In genomic region chr19:52941941-52942370, GRCh38 we compare ENCODE assay signal across 8 cellular contexts. TPM values are rescaled to one million over a fixed set of nuclear protein-coding genes. Genes with fewer than 3 reads are reported as not detected.
A peak's percentile ranks its signal among the peaks of the same experiment; 100 is the strongest.
DNase-seq lines count a peak whose midpoint lies in the region; ATAC-seq and TF ChIP-seq lines count a peak whose summit lies in the region.

No MANE protein-coding gene starts in this region.

- H3K36me3 Mint-ChIP-seq in CD8-positive, alpha-beta memory T cell: peaks cover 2 to 11% (median 10%) of the 10 kb centered on the region in 3 donors
- peaks cover 7% of the 10 kb centered on the region for H3K36me3 Mint-ChIP-seq in IgD-negative memory B cell
- peaks cover 35% of the 10 kb centered on the region for H3K36me3 Mint-ChIP-seq in activated CD8-positive, alpha-beta T cell treated with anti-CD3 and anti-CD28 coated beads, Interleukin-2, amount 10 ng/mL, durations not matched to agents 7 days and 5 days (ENCODE audit: low read depth)

- POLR2A ChIA-PET in CD8-positive, alpha-beta memory T cell (lab: Charles Lee): no interaction called here
- POLR2A ChIA-PET in activated CD8-positive, alpha-beta T cell treated with anti-CD3 and anti-CD28 coated beads, Interleukin-2, amount 10 ng/mL, durations not matched to agents 7 days and 5 days (lab: Charles Lee): interaction anchor here (1.5 kb wide), 1 partner anchor 20 kb away, joined by 3 read pairs; no protein-coding TSS in a partner anchor

- no peak for TF ChIP-seq CTCF in foreskin fibroblast (IDR thresholded peaks at IDR 0.05; ENCODE audit: low read depth, low read length)
- TF ChIP-seq CTCF in ovary (IDR thresholded peaks at IDR 0.05): no peak

- peak in 2 of 5 donors; percentile 8 to 54 for DNase-seq in CD8-positive, alpha-beta memory T cell
- peak; percentile 39 for DNase-seq in activated CD8-positive, alpha-beta T cell treated with anti-CD3 and anti-CD28 coated beads, Interleukin-2, amount 10 ng/mL, durations not matched to agents 7 days and 5 days
- peak in 1 of 2 donors; percentile 55 for DNase-seq in foreskin fibroblast
- peak; percentile 33 to 67 (median 45) for DNase-seq in ovary
- no peak for DNase-seq in NCI-H1048 (lab: John Stamatoyannopoulos, UW)
- DNase-seq in NCI-H2081 treated with DMSO at 0.1 percent for 48 hours (lab: John Stamatoyannopoulos, UW): no peak

- peak overlapping the region; percentile 98 for H3K4me3 ChIP-seq in CD8-positive, alpha-beta memory T cell (ENCODE audit: low read length)
- peak overlapping the region; percentile 88 to 95 for H3K4me3 ChIP-seq in foreskin fibroblast (ENCODE audit: low read depth in 1 of 2, low read length in 2 of 2)
- peak overlapping the region; percentile 87 for H3K4me3 ChIP-seq in ovary

- ATAC-seq in GM19452 (IDR thresholded peaks at IDR 0.05; ENCODE audit: unreplicated experiment): peak; percentile 16
- peak; percentile 37 for ATAC-seq in activated CD8-positive, alpha-beta T cell treated with anti-CD3 and anti-CD28 coated beads, Interleukin-2, amount 10 ng/mL, durations not matched to agents 7 days and 5 days

- peaks cover 22 to 42% (median 36%) of the 10 kb centered on the region in 3 donors for H3K4me1 Mint-ChIP-seq in CD8-positive, alpha-beta memory T cell
- peaks cover 8 to 17% (median 12%) of the 10 kb centered on the region in 3 donors for H3K4me1 Mint-ChIP-seq in IgD-negative memory B cell
- peaks cover 27% of the 10 kb centered on the region for H3K4me1 Mint-ChIP-seq in activated CD8-positive, alpha-beta T cell treated with anti-CD3 and anti-CD28 coated beads, Interleukin-2, amount 10 ng/mL, durations not matched to agents 7 days and 5 days (ENCODE audit: low read depth)

- no peaks in the 10 kb centered on the region for H3K27me3 ChIP-seq in CD8-positive, alpha-beta memory T cell (ENCODE audit: insufficient read depth, low read length, poor library complexity, severe bottlenecking)
- H3K27me3 ChIP-seq in ovary: no peaks in the 10 kb centered on the region

- peaks cover 0 to 40% (median 18%) of the 10 kb centered on the region in 5 donors for H3K9me3 Mint-ChIP-seq in CD8-positive, alpha-beta memory T cell
- peaks cover 0 to 16% (median 5%) of the 10 kb centered on the region in 3 donors for H3K9me3 Mint-ChIP-seq in IgD-negative memory B cell
- peaks cover 16% of the 10 kb centered on the region for H3K9me3 Mint-ChIP-seq in activated CD8-positive, alpha-beta T cell treated with anti-CD3 and anti-CD28 coated beads, Interleukin-2, amount 10 ng/mL, durations not matched to agents 7 days and 5 days (ENCODE audit: insufficient read depth)

- CTCF ChIA-PET in CD8-positive, alpha-beta memory T cell (lab: Charles Lee): no interaction called here
- CTCF ChIA-PET in activated CD8-positive, alpha-beta T cell treated with anti-CD3 and anti-CD28 coated beads, Interleukin-2, amount 10 ng/mL, durations not matched to agents 7 days and 5 days (lab: Charles Lee): no interaction called here

- H3K9me3 ChIP-seq in CD8-positive, alpha-beta memory T cell (ENCODE audit: low read length): no peaks in the 10 kb centered on the region
- no peaks in the 10 kb centered on the region for H3K9me3 ChIP-seq in ovary

- H3K4me3 Mint-ChIP-seq in CD8-positive, alpha-beta memory T cell: peak overlapping the region; percentile 90 to 97 (median 95)
- H3K4me3 Mint-ChIP-seq in IgD-negative memory B cell: peak overlapping the region; percentile 92 to 100 (median 98)
- peak overlapping the region; percentile 93 for H3K4me3 Mint-ChIP-seq in activated CD8-positive, alpha-beta T cell treated with anti-CD3 and anti-CD28 coated beads, Interleukin-2, amount 10 ng/mL, durations not matched to agents 7 days and 5 days

- no peak for TF ChIP-seq POLR2A in ovary (IDR thresholded peaks at IDR 0.05)

- 0 to 1% (median 0%) methylated on average over 26 of the region's 26 CpGs for WGBS in ovary, 3 donors

- H3K27ac Mint-ChIP-seq in CD8-positive, alpha-beta memory T cell: peak overlapping the region; percentile 72 to 98 (median 95)
- H3K27ac Mint-ChIP-seq in IgD-negative memory B cell: peak overlapping the region; percentile 84 to 96 (median 96)
- peak overlapping the region; percentile 92 for H3K27ac Mint-ChIP-seq in activated CD8-positive, alpha-beta T cell treated with anti-CD3 and anti-CD28 coated beads, Interleukin-2, amount 10 ng/mL, durations not matched to agents 7 days and 5 days

- H3K27ac ChIP-seq in CD8-positive, alpha-beta memory T cell (ENCODE audit: low read depth, low read length): peak overlapping the region; percentile 96
- H3K27ac ChIP-seq in ovary: peak overlapping the region; percentile 64 to 66

- intact Hi-C loops in ovary (cut with DNase I): no loop called here

- H3K27me3 Mint-ChIP-seq in CD8-positive, alpha-beta memory T cell: no peaks in the 10 kb centered on the region
- H3K27me3 Mint-ChIP-seq in IgD-negative memory B cell: no peaks in the 10 kb centered on the region
- no peaks in the 10 kb centered on the region for H3K27me3 Mint-ChIP-seq in activated CD8-positive, alpha-beta T cell treated with anti-CD3 and anti-CD28 coated beads, Interleukin-2, amount 10 ng/mL, durations not matched to agents 7 days and 5 days (ENCODE audit: low read depth)

- no peak for TF ChIP-seq EP300 in ovary (IDR thresholded peaks at IDR 0.05)

- H3K36me3 ChIP-seq in CD8-positive, alpha-beta memory T cell (ENCODE audit: insufficient read depth, low read length): no peaks in the 10 kb centered on the region
- H3K36me3 ChIP-seq in ovary: no peaks in the 10 kb centered on the region

- peaks cover 7% of the 10 kb centered on the region for H3K4me1 ChIP-seq in CD8-positive, alpha-beta memory T cell (ENCODE audit: insufficient read depth, low read length)
- H3K4me1 ChIP-seq in ovary (ENCODE audit: insufficient read depth): no peaks in the 10 kb centered on the region

RNA-seq across cellular contexts. Expression of gene ZNF888, which starts 18.7 kb away (rescaled TPM):
- total RNA-seq in CD8-positive, alpha-beta memory T cell: 1 to 10 TPM; 3.9 to 4.4 TPM
- polyA plus RNA-seq in CD8-positive, alpha-beta memory T cell: 2.5 TPM
- 2.1 TPM for polyA plus RNA-seq in IgD-negative memory B cell
- 1 to 10 TPM; 8.1 to 8.8 TPM for total RNA-seq in activated CD8-positive, alpha-beta T cell treated with anti-CD3 and anti-CD28 coated beads, Interleukin-2, amount 10 ng/mL, durations not matched to agents 7 days and 5 days
- 1 to 10 TPM; 3.4 to 7.9 (median 4.5) TPM for total RNA-seq in ovary
- polyA plus RNA-seq in ovary: 1 to 10 TPM; 2.6 to 3.3 TPM

RNA-seq across cellular contexts. Expression of gene ZNF816, which starts 20.7 kb away (rescaled TPM):
- 10 to 100 TPM; 10.6 to 11.0 TPM for total RNA-seq in CD8-positive, alpha-beta memory T cell
- polyA plus RNA-seq in CD8-positive, alpha-beta memory T cell: 17.1 TPM
- 9.2 TPM for polyA plus RNA-seq in IgD-negative memory B cell
- total RNA-seq in activated CD8-positive, alpha-beta T cell treated with anti-CD3 and anti-CD28 coated beads, Interleukin-2, amount 10 ng/mL, durations not matched to agents 7 days and 5 days: 10 to 100 TPM; 11.2 to 12.9 TPM
- total RNA-seq in ovary: 10 to 100 TPM in 4 of 7 donors, 1 to 10 TPM in 3; 3.9 to 15.1 (median 11.5) TPM
- 1 to 10 TPM; 5.2 to 8.7 TPM for polyA plus RNA-seq in ovary

RNA-seq across cellular contexts. Expression of gene ZNF320, which starts 44.5 kb away (rescaled TPM):
- total RNA-seq in CD8-positive, alpha-beta memory T cell: 1 to 10 TPM; 6.8 to 9.9 TPM
- polyA plus RNA-seq in CD8-positive, alpha-beta memory T cell: 7.8 TPM
- polyA plus RNA-seq in IgD-negative memory B cell: 4.7 TPM
- total RNA-seq in activated CD8-positive, alpha-beta T cell treated with anti-CD3 and anti-CD28 coated beads, Interleukin-2, amount 10 ng/mL, durations not matched to agents 7 days and 5 days: 10 to 100 TPM in 1 of 2 experiments, 1 to 10 TPM in 1; 7.9 to 10.5 TPM
- total RNA-seq in ovary: 10 to 100 TPM; 10.7 to 28.5 (median 12.2) TPM
- 10 to 100 TPM in 1 of 2 donors, 1 to 10 TPM in 1; 9.3 to 10.4 TPM for polyA plus RNA-seq in ovary

Comparison
In these comparisons a context has a peak if more than half of its experiments do, and no peak if none do; other contexts are left out.
1. DNase-seq: peak in activated CD8-positive, alpha-beta T cell treated with anti-CD3 and anti-CD28 coated beads, Interleukin-2, amount 10 ng/mL, durations not matched to agents 7 days and 5 days (single experiment) and ovary (5 of 5); none in NCI-H1048 (single experiment) and NCI-H2081 treated with DMSO at 0.1 percent for 48 hours (single experiment).
2. Peak in every context shown above with its lines, with median percentiles within 50 percentile points of each other: H3K4me3 ChIP-seq, H3K27ac Mint-ChIP-seq and H3K4me3 Mint-ChIP-seq.